Comparison of ENCODE assay signal across 20 cellular contexts in genomic region chr3:129529436-129530210, GRCh38. TPM values are rescaled to one million over a fixed set of nuclear protein-coding genes. Genes with fewer than 3 reads are reported as not detected.
DNase-seq lines count a peak whose midpoint lies in the region; ATAC-seq and TF ChIP-seq lines count a peak whose summit lies in the region.
"Had no signal": no experiment of that assay in that cellular context is flagged by ENCODE, and none has a peak within 500 bp of the region (broad histone marks: within the 10 kb centered on the region; RNA-seq: fewer than 3 reads in every experiment).

No MANE protein-coding gene starts in this region.

- H3K36me3 ChIP-seq in SJCRH30 = no peaks in the 10 kb centered on the region

- no peak for ATAC-seq in sciatic nerve
- ATAC-seq: CD8-positive, alpha-beta T cell had no signal

- DNase-seq in RPMI8226 (peak; percentile 34), fibroblast of the aortic adventitia (ENCODE audit: low read depth) (peak; percentile 6), osteocyte (ENCODE audit: extremely low spot score, unreplicated experiment) (no peak), SJCRH30 (no peak), sciatic nerve (ENCODE audit: low spot score) (no peak), NCI-H146 treated with DMSO at 0.1 percent for 48 hours (lab: John Stamatoyannopoulos, UW; ENCODE audit: unreplicated experiment) (no peak)
- DNase-seq in activated CD4-positive, alpha-beta memory T cell treated with anti-CD3 and anti-CD28 coated beads for 36 hours = no peak
- DNase-seq: CD8-positive, alpha-beta T cell; DND-41; GDM1; MV-4-11; NCI-H1436; NCI-H2081 treated with DMSO at 0.1 percent for 48 hours; NCI-H524 had no signal

- H3K9me3 ChIP-seq in SJCRH30 (replicated peaks) = no peaks in the 10 kb centered on the region

- TF ChIP-seq CTCF in brain (conservative IDR thresholded peaks at IDR 0.05) = no peak
- no peak for TF ChIP-seq CTCF in fibroblast of the aortic adventitia (IDR thresholded peaks at IDR 0.05; ENCODE audit: insufficient read depth, low read length)
- TF ChIP-seq CTCF in osteocyte (IDR thresholded peaks at IDR 0.05) = no peak

- H3K4me1 Mint-ChIP-seq in brain (peaks cover 30% of the 10 kb centered on the region), osteocyte (ENCODE audit: unreplicated experiment) (peaks cover 56% of the 10 kb centered on the region)
- H3K4me1 Mint-ChIP-seq in activated CD4-positive, alpha-beta memory T cell treated with anti-CD3 and anti-CD28 coated beads for 36 hours (ENCODE audit: low read depth) = no peaks in the 10 kb centered on the region

- H3K4me3 Mint-ChIP-seq in brain (no peak overlapping the region), osteocyte (ENCODE audit: unreplicated experiment) (no peak overlapping the region)
- H3K4me3 Mint-ChIP-seq in activated CD4-positive, alpha-beta memory T cell treated with anti-CD3 and anti-CD28 coated beads for 36 hours = no peak overlapping the region
- H3K4me3 Mint-ChIP-seq: CD8-positive, alpha-beta T cell had no signal

- H3K27me3 Mint-ChIP-seq in brain (no peaks in the 10 kb centered on the region), osteocyte (ENCODE audit: unreplicated experiment) (no peaks in the 10 kb centered on the region)
- no peaks in the 10 kb centered on the region for H3K27me3 Mint-ChIP-seq in activated CD4-positive, alpha-beta memory T cell treated with anti-CD3 and anti-CD28 coated beads for 36 hours

- H3K9me3 Mint-ChIP-seq in brain = no peaks in the 10 kb centered on the region
- H3K9me3 Mint-ChIP-seq in osteocyte (ENCODE audit: unreplicated experiment) = no peaks in the 10 kb centered on the region
- no peaks in the 10 kb centered on the region for H3K9me3 Mint-ChIP-seq in activated CD4-positive, alpha-beta memory T cell treated with anti-CD3 and anti-CD28 coated beads for 36 hours
- H3K9me3 Mint-ChIP-seq: CD8-positive, alpha-beta T cell; H9 had no signal

- H3K36me3 Mint-ChIP-seq in brain (no peaks in the 10 kb centered on the region), osteocyte (ENCODE audit: unreplicated experiment) (no peaks in the 10 kb centered on the region)
- no peaks in the 10 kb centered on the region for H3K36me3 Mint-ChIP-seq in activated CD4-positive, alpha-beta memory T cell treated with anti-CD3 and anti-CD28 coated beads for 36 hours
- H3K36me3 Mint-ChIP-seq: CD8-positive, alpha-beta T cell had no signal

- no peaks in the 10 kb centered on the region for H3K4me1 ChIP-seq in SJCRH30

- POLR2A ChIA-PET in activated CD4-positive, alpha-beta memory T cell treated with anti-CD3 and anti-CD28 coated beads for 36 hours (lab: Charles Lee) = no interaction called here

- CTCF ChIA-PET in activated CD4-positive, alpha-beta memory T cell treated with anti-CD3 and anti-CD28 coated beads for 36 hours (lab: Charles Lee) = no interaction called here

- H3K4me3 ChIP-seq in fibroblast of the aortic adventitia (ENCODE audit: low read depth, low read length) (no peak overlapping the region), SJCRH30 (no peak overlapping the region)

- H3K27me3 ChIP-seq in SJCRH30 = no peaks in the 10 kb centered on the region

- intact Hi-C loops in sciatic nerve (cut with DNase I) = no loop called here
- intact Hi-C loops in activated CD4-positive, alpha-beta memory T cell treated with anti-CD3 and anti-CD28 coated beads for 36 hours (cut with micrococcal nuclease) = no loop called here

- no peak overlapping the region for H3K27ac ChIP-seq in SJCRH30

- H3K27ac Mint-ChIP-seq in brain (peak overlapping the region in 3 of 5 experiments; percentile 61 to 81 (median 78)), osteocyte (ENCODE audit: unreplicated experiment) (peak overlapping the region; percentile 29)
- H3K27ac Mint-ChIP-seq in activated CD4-positive, alpha-beta memory T cell treated with anti-CD3 and anti-CD28 coated beads for 36 hours = no peak overlapping the region
- H3K27ac Mint-ChIP-seq: CD8-positive, alpha-beta T cell had no signal

RNA-seq across cellular contexts. Expression of gene RHO, which starts 1.2 kb away (rescaled TPM):
- not detected for polyA plus RNA-seq in brain (ENCODE audit: insufficient read depth, low read depth, low replicate concordance)
- total RNA-seq in fibroblast of the aortic adventitia (ENCODE audit: low replicate concordance) = not detected in 2 replicates
- not detected in 2 replicates for total RNA-seq in osteocyte
- not detected in 2 replicates for total RNA-seq in SJCRH30 (2014; rRNA removed; shearing (Covaris generic))
- total RNA-seq in sciatic nerve = not detected
- not detected for total RNA-seq in activated CD4-positive, alpha-beta memory T cell treated with anti-CD3 and anti-CD28 coated beads for 36 hours
- total RNA-seq: CD8-positive, alpha-beta T cell; H9; OCI-LY7; RPMI7951 had no signal
- polyA plus RNA-seq: AG04450, BJ had no signal

RNA-seq across cellular contexts. Expression of gene H1-8, which starts 13.4 kb away (rescaled TPM):
- polyA plus RNA-seq in brain (ENCODE audit: insufficient read depth, low read depth, low replicate concordance) = not detected
- total RNA-seq in fibroblast of the aortic adventitia (ENCODE audit: low replicate concordance) = not detected in 2 replicates
- not detected in 2 replicates for total RNA-seq in osteocyte
- total RNA-seq in SJCRH30 (2014; rRNA removed; shearing (Covaris generic)) = not detected in 2 replicates
- total RNA-seq in sciatic nerve = not detected
- not detected for total RNA-seq in activated CD4-positive, alpha-beta memory T cell treated with anti-CD3 and anti-CD28 coated beads for 36 hours
- total RNA-seq: CD8-positive, alpha-beta T cell; H9; OCI-LY7; RPMI7951 had no signal
- polyA plus RNA-seq: AG04450, BJ had no signal

Comparison
In these comparisons a context has a peak if more than half of its experiments do, and no peak if none do; other contexts are left out.
1. DNase-seq: peak in RPMI8226 (single experiment) and fibroblast of the aortic adventitia (single experiment); none in osteocyte (single experiment), SJCRH30 (0 of 2), sciatic nerve (single experiment), NCI-H146 treated with DMSO at 0.1 percent for 48 hours (single experiment) and activated CD4-positive, alpha-beta memory T cell treated with anti-CD3 and anti-CD28 coated beads for 36 hours (single experiment).